11 cellular contexts compared by ENCODE assay signal in genomic region chr2:120765031-120765910, GRCh38. TPM values are rescaled to one million over a fixed set of nuclear protein-coding genes. Genes with fewer than 3 reads are reported as not detected.
A peak's percentile ranks its signal among the peaks of the same experiment; 100 is the strongest.
DNase-seq lines count a peak whose midpoint lies in the region; ATAC-seq, FAIRE-seq and TF ChIP-seq lines count a peak whose summit lies in the region.
"Had no signal": no experiment of that assay in that cellular context is flagged by ENCODE, and none has a peak within 500 bp of the region (broad histone marks: within the 10 kb centered on the region; RNA-seq: fewer than 3 reads in every experiment).

No MANE protein-coding gene starts in this region.

- no peak for DNase-seq in A549 (ENCODE audit: low read depth in 1 of 2, low spot score in 1 of 2)
- DNase-seq in cardiac muscle cell (ENCODE audit: low read depth in 1 of 2, low spot score in 1 of 2) = peak; percentile 43 to 84
- no peak for DNase-seq in neural crest cell (ENCODE audit: low read depth, low spot score)
- no peak for DNase-seq in SHP77 treated with DMSO at 0.1 percent for 48 hours (lab: John Stamatoyannopoulos, UW)
- DNase-seq: NCI-H1105 treated with DMSO at 0.1 percent for 48 hours had no signal

- H3K4me1 ChIP-seq in A549 = peaks cover 77% of the 10 kb centered on the region
- peaks cover 32% of the 10 kb centered on the region for H3K4me1 ChIP-seq in cardiac muscle cell (ENCODE audit: low read depth)

- no peaks in the 10 kb centered on the region for H3K27me3 Mint-ChIP-seq in neural crest cell (ENCODE audit: low read depth)

- H3K9me3 Mint-ChIP-seq in neural crest cell = no peaks in the 10 kb centered on the region

- WGBS in A549 (ENCODE audit: missing lambda C conversion rate) = 71% methylated on average over 9 of the region's 18 CpGs

- peak overlapping the region; percentile 27 for H3K4me3 Mint-ChIP-seq in neural crest cell

- no peak for FAIRE-seq in A549 (lab: Jason Lieb, UNC)
- FAIRE-seq: colon had no signal

- no peak for TF ChIP-seq POLR2A in A549 (IDR thresholded peaks at IDR 0.05; ENCODE audit: low read length)

- no peak for TF ChIP-seq EP300 in A549 (IDR thresholded peaks at IDR 0.05)

- ATAC-seq in A549 (peak in 1 of 2 experiments; percentile 11; a peak in 3 of 6 replicates), GM21529 (IDR thresholded peaks at IDR 0.05; ENCODE audit: unreplicated experiment) (no peak), GM18858 (IDR thresholded peaks at IDR 0.05; ENCODE audit: unreplicated experiment) (no peak), HG03565 (IDR thresholded peaks at IDR 0.05; ENCODE audit: unreplicated experiment) (no peak)

- peak overlapping the region; percentile 57 for H3K4me2 ChIP-seq in A549

- H3K27ac Mint-ChIP-seq in neural crest cell (ENCODE audit: unreplicated experiment) = peak overlapping the region; percentile 95

- CTCF ChIA-PET in A549 (lab: Yijun Ruan, JAX) = interaction anchor here (1.1 to 1.5 kb wide), 3 partner anchors 27 to 315 kb away, joined by 3 to 4 read pairs (median 3); no protein-coding TSS in a partner anchor

- H3K4me1 Mint-ChIP-seq in neural crest cell = peaks cover 68% of the 10 kb centered on the region

- H3K27me3 ChIP-seq in cardiac muscle cell = no peaks in the 10 kb centered on the region

- H3K4me3 ChIP-seq in A549 (no peak overlapping the region), WI38 (ENCODE audit: low read depth, low read length) (peak overlapping the region; percentile 33), cardiac muscle cell (no peak overlapping the region)

- no peaks in the 10 kb centered on the region for H3K36me3 ChIP-seq in cardiac muscle cell

- no peaks in the 10 kb centered on the region for H3K36me3 Mint-ChIP-seq in neural crest cell (ENCODE audit: low read depth)

- H3K9me3 ChIP-seq in A549 (no peaks in the 10 kb centered on the region), cardiac muscle cell (ENCODE audit: low read depth) (no peaks in the 10 kb centered on the region)

- POLR2A ChIA-PET in A549 (lab: Yijun Ruan, JAX) = interaction anchor here (0.7 to 1.3 kb wide), 2 partner anchors 18 to 310 kb away, joined by 3 to 4 read pairs; no protein-coding TSS in a partner anchor

- no peak for TF ChIP-seq RAD21 in A549 (conservative IDR thresholded peaks at IDR 0.05 in 1 of 2, IDR thresholded peaks at IDR 0.05 in 1 of 2)

- no peak for TF ChIP-seq CTCF in A549 (IDR thresholded peaks at IDR 0.05)
- no peak for TF ChIP-seq CTCF in WI38 (IDR thresholded peaks at IDR 0.05; ENCODE audit: low read depth, low read length)
- no peak for TF ChIP-seq CTCF in cardiac muscle cell (IDR thresholded peaks at IDR 0.05; ENCODE audit: low read depth, low read length)
- TF ChIP-seq CTCF in neural crest cell (conservative IDR thresholded peaks at IDR 0.05) = no peak

- H3K27ac ChIP-seq in A549 (peak overlapping the region; percentile 49 to 76; a peak in 5 of 6 replicates), cardiac muscle cell (peak overlapping the region; percentile 49)
- H3K27ac ChIP-seq: HL-60 had no signal

TF ChIP-seq in A549, 52 proteins besides CTCF, POLR2A, EP300 and RAD21:
- no peak for TF ChIP-seq MAZ (IDR thresholded peaks at IDR 0.05; ENCODE audit: borderline replicate concordance, low read depth, low read length)
- no peak for TF ChIP-seq EHF (CRISPR knock-in tag; IDR thresholded peaks at IDR 0.05)
- TF ChIP-seq CEBPB (IDR thresholded peaks at IDR 0.05) = no peak
- no peak for TF ChIP-seq SREBF2 (IDR thresholded peaks at IDR 0.05)
- no peak for TF ChIP-seq ZC3H11A (IDR thresholded peaks at IDR 0.05)
- no peak for TF ChIP-seq E2F6 (IDR thresholded peaks at IDR 0.05; ENCODE audit: borderline replicate concordance, low read depth)
- TF ChIP-seq HOXA7 (CRISPR knock-in tag; IDR thresholded peaks at IDR 0.05) = no peak
- TF ChIP-seq HEYL (CRISPR knock-in tag; IDR thresholded peaks at IDR 0.05) = no peak
- TF ChIP-seq RARB (CRISPR knock-in tag; IDR thresholded peaks at IDR 0.05) = no peak
- TF ChIP-seq ZFP36 (IDR thresholded peaks at IDR 0.05; ENCODE audit: borderline replicate concordance, partially characterized antibody) = no peak
- TF ChIP-seq FOSB (CRISPR knock-in tag; IDR thresholded peaks at IDR 0.05) = no peak
- no peak for TF ChIP-seq NPAS2 (CRISPR knock-in tag; IDR thresholded peaks at IDR 0.05; ENCODE audit: borderline replicate concordance)
- no peak for TF ChIP-seq JUN (IDR thresholded peaks at IDR 0.05)
- no peak for TF ChIP-seq HOXB13 (CRISPR knock-in tag; IDR thresholded peaks at IDR 0.05; ENCODE audit: low read depth)
- TF ChIP-seq CHD2 (IDR thresholded peaks at IDR 0.05; ENCODE audit: low read length, partially characterized antibody) = no peak
- no peak for TF ChIP-seq ATOH8 (CRISPR knock-in tag; IDR thresholded peaks at IDR 0.05; ENCODE audit: low read depth)
- no peak for TF ChIP-seq USF2 (IDR thresholded peaks at IDR 0.05)
- no peak for TF ChIP-seq RCOR1 (IDR thresholded peaks at IDR 0.05; ENCODE audit: low read depth, low read length)

RNA-seq across cellular contexts. Expression of gene GLI2, which starts 29.6 kb away (rescaled TPM):
- polyA plus RNA-seq in A549 (2011; rRNA removed) (5.6 and 7.5 TPM in 2 replicates), A549 (2017; fragmentation: RNase III; extraction: RNeasy Plus Mini Kit Qiagen cat#74134 plus additional on column Dnase treatment) (10.3 to 12.5 TPM (median 10.4 TPM) in 3 replicates), cardiac muscle cell (2.0 and 6.2 TPM in 2 replicates)
- 15.5 and 20.2 TPM in 2 replicates for polyA plus RNA-seq in A549 (2012; cell fraction: cytosol; rRNA removed)
- polyA plus RNA-seq in A549 (2012; cell fraction: nucleus; rRNA removed) = 41.4 and 61.7 TPM in 2 replicates
- polyA minus RNA-seq in A549 (2011; rRNA and poly(A)+ RNA removed) = 5.7 and 9.4 TPM in 2 replicates
- total RNA-seq in cardiac muscle cell (9.5 and 13.8 TPM in 2 replicates), neural crest cell (48.8 and 49.1 TPM in 2 replicates)

Comparison
In these comparisons a context has a peak if more than half of its experiments do, and no peak if none do; other contexts are left out.
1. DNase-seq: peak in cardiac muscle cell (2 of 2); none in A549 (0 of 2), neural crest cell (single experiment) and SHP77 treated with DMSO at 0.1 percent for 48 hours (single experiment).